9 cellular contexts compared by ENCODE assay signal in genomic region chr2:120224256-120224655, GRCh38. TPM values are rescaled to one million over a fixed set of nuclear protein-coding genes. Genes with fewer than 3 reads are reported as not detected.
DNase-seq lines count a peak whose midpoint lies in the region; ATAC-seq, FAIRE-seq and TF ChIP-seq lines count a peak whose summit lies in the region.
"Had no signal": no experiment of that assay in that cellular context is flagged by ENCODE, and none has a peak within 500 bp of the region (broad histone marks: within the 10 kb centered on the region; RNA-seq: fewer than 3 reads in every experiment).

No MANE protein-coding gene starts in this region.

- intact Hi-C loops in HepG2 (cut with micrococcal nuclease; ENCODE audit: unreplicated experiment): no loop called here
- intact Hi-C loops in testis (cut with DNase I; ENCODE audit: low total_unique reads): no loop called here

- H3K4me2 ChIP-seq in HepG2 (ENCODE audit: low read depth, low read length): peak overlapping the region; percentile 98

- no peaks in the 10 kb centered on the region for H3K79me2 ChIP-seq in HepG2 (ENCODE audit: insufficient read depth, low read length)

- peaks cover 63% of the 10 kb centered on the region for H3K4me1 Mint-ChIP-seq in activated T-cell treated with anti-CD3 and anti-CD28 coated beads, Interleukin-2, amount 50 U/mL, for 4 hours (ENCODE audit: low read depth)
- peaks cover 77% of the 10 kb centered on the region for H3K4me1 Mint-ChIP-seq in activated CD8-positive, alpha-beta T cell treated with anti-CD3 and anti-CD28 coated beads, Interleukin-2, amount 10 ng/mL, durations not matched to agents 7 days and 5 days (ENCODE audit: low read depth)

- peaks cover 21% of the 10 kb centered on the region for H3K36me3 Mint-ChIP-seq in activated T-cell treated with anti-CD3 and anti-CD28 coated beads, Interleukin-2, amount 50 U/mL, for 4 hours (ENCODE audit: insufficient read depth)
- peaks cover 76% of the 10 kb centered on the region for H3K36me3 Mint-ChIP-seq in activated CD8-positive, alpha-beta T cell treated with anti-CD3 and anti-CD28 coated beads, Interleukin-2, amount 10 ng/mL, durations not matched to agents 7 days and 5 days (ENCODE audit: low read depth)

- CTCF ChIA-PET in activated CD8-positive, alpha-beta T cell treated with anti-CD3 and anti-CD28 coated beads, Interleukin-2, amount 10 ng/mL, durations not matched to agents 7 days and 5 days (lab: Charles Lee): interaction anchor here (1.2 to 3.5 kb wide), 3 partner anchors 28 to 49 kb away, joined by 5 to 16 read pairs (median 10); partner anchors contain the start of gene RALB
- CTCF ChIA-PET in HepG2 (lab: Yijun Ruan, JAX; ENCODE audit: low intra/inter-chr PET ratio, low total read pairs): no interaction called here

- peak overlapping the region; percentile 55 for H2AFZ ChIP-seq in HepG2 (ENCODE audit: low read length)

- FAIRE-seq in HepG2 (lab: Jason Lieb, UNC): no peak
- FAIRE-seq: islet of Langerhans had no signal

- TF ChIP-seq CTCF in HepG2 (CRISPR knock-in tag; IDR thresholded peaks at IDR 0.05) (no peak), testis (IDR thresholded peaks at IDR 0.05) (no peak)

- no TSS peak for BruUV-seq in HepG2 (replicated peaks; lab: Mats Ljungman, UMichigan)

- peak overlapping the region; percentile 77 for H3K4me3 Mint-ChIP-seq in activated T-cell treated with anti-CD3 and anti-CD28 coated beads, Interleukin-2, amount 50 U/mL, for 4 hours
- H3K4me3 Mint-ChIP-seq in activated CD8-positive, alpha-beta T cell treated with anti-CD3 and anti-CD28 coated beads, Interleukin-2, amount 10 ng/mL, durations not matched to agents 7 days and 5 days: peak overlapping the region; percentile 83

- H3K9ac ChIP-seq in HepG2 (ENCODE audit: insufficient read depth, low read depth, low read length): peak overlapping the region; percentile 57; the same call in 1 of the 2 replicates

- POLR2A ChIA-PET in activated CD8-positive, alpha-beta T cell treated with anti-CD3 and anti-CD28 coated beads, Interleukin-2, amount 10 ng/mL, durations not matched to agents 7 days and 5 days (lab: Charles Lee): interaction anchor here (1.9 kb wide), 1 partner anchor 33 kb away, joined by 6 read pairs; no protein-coding TSS in a partner anchor
- POLR2A ChIA-PET in HepG2 (lab: Yijun Ruan, JAX): no interaction called here

- H4K20me1 ChIP-seq in HepG2 (ENCODE audit: insufficient read depth, low read length): no peaks in the 10 kb centered on the region

- peaks cover 3% of the 10 kb centered on the region for H3K9me3 Mint-ChIP-seq in activated T-cell treated with anti-CD3 and anti-CD28 coated beads, Interleukin-2, amount 50 U/mL, for 4 hours
- H3K9me3 Mint-ChIP-seq in activated CD8-positive, alpha-beta T cell treated with anti-CD3 and anti-CD28 coated beads, Interleukin-2, amount 10 ng/mL, durations not matched to agents 7 days and 5 days (ENCODE audit: insufficient read depth): no peaks in the 10 kb centered on the region

- TF ChIP-seq EP300 in HepG2 (IDR thresholded peaks at IDR 0.05; ENCODE audit: low read depth in 2 of 2, low read length in 2 of 2): no peak
- no peak for TF ChIP-seq EP300 in HepG2 (CRISPR knock-in tag; IDR thresholded peaks at IDR 0.05; ENCODE audit: borderline replicate concordance)

- no peaks in the 10 kb centered on the region for H3K36me3 ChIP-seq in HepG2 (replicated peaks in 1 of 2; ENCODE audit: control insufficient read depth in 1 of 2, insufficient read depth in 2 of 2, low read length in 2 of 2)
- H3K36me3 ChIP-seq in testis (ENCODE audit: low read depth, missing control alignments): no peaks in the 10 kb centered on the region

- 58% methylated on average over 13 of the region's 13 CpGs for WGBS in HepG2 (ENCODE audit: low lambda C conversion rate)
- 76 to 92% methylated on average over 3 to 13 of the region's 13 CpGs for WGBS in testis, 2 donors

- H3K9me3 ChIP-seq in HepG2 (ENCODE audit: low read length) (no peaks in the 10 kb centered on the region), testis (no peaks in the 10 kb centered on the region)

- DNase-seq in activated T-cell treated with anti-CD3 and anti-CD28 coated beads, Interleukin-2, amount 50 U/mL, for 4 hours: no peak
- DNase-seq in activated T-cell treated with anti-CD3 and anti-CD28 coated beads, Interleukin-2, amount 50 U/mL, for 48 hours: no peak
- DNase-seq in activated CD8-positive, alpha-beta T cell treated with anti-CD3 and anti-CD28 coated beads, Interleukin-2, amount 10 ng/mL, durations not matched to agents 7 days and 5 days: no peak
- DNase-seq in HepG2 (ENCODE audit: low spot score) (no peak), testis (no peak), hypothalamus (lab: John Stamatoyannopoulos, UW) (no peak)

- H3K27ac ChIP-seq in HepG2 (ENCODE audit: extremely low read length, insufficient read depth, low read length): no peak overlapping the region
- H3K27ac ChIP-seq in testis: peak overlapping the region; percentile 90 to 93

- H3K27me3 ChIP-seq in HepG2 (ENCODE audit: control insufficient read depth in 1 of 2, insufficient read depth in 2 of 2, low read length in 2 of 2): peaks cover 14 to 38% of the 10 kb centered on the region in 2 experiments; a peak in 4 of 5 replicates
- no peaks in the 10 kb centered on the region for H3K27me3 ChIP-seq in testis

- no peaks in the 10 kb centered on the region for H3K27me3 Mint-ChIP-seq in activated T-cell treated with anti-CD3 and anti-CD28 coated beads, Interleukin-2, amount 50 U/mL, for 4 hours (ENCODE audit: low read depth)
- no peaks in the 10 kb centered on the region for H3K27me3 Mint-ChIP-seq in activated CD8-positive, alpha-beta T cell treated with anti-CD3 and anti-CD28 coated beads, Interleukin-2, amount 10 ng/mL, durations not matched to agents 7 days and 5 days (ENCODE audit: low read depth)

- peak overlapping the region; percentile 90 for H3K27ac Mint-ChIP-seq in activated CD8-positive, alpha-beta T cell treated with anti-CD3 and anti-CD28 coated beads, Interleukin-2, amount 10 ng/mL, durations not matched to agents 7 days and 5 days

- no peak for ATAC-seq in activated T-cell treated with anti-CD3 and anti-CD28 coated beads, Interleukin-2, amount 50 U/mL, for 4 hours
- no peak for ATAC-seq in activated CD8-positive, alpha-beta T cell treated with anti-CD3 and anti-CD28 coated beads, Interleukin-2, amount 10 ng/mL, durations not matched to agents 7 days and 5 days
- ATAC-seq in HepG2 (peak; percentile 8), HG02870 (IDR thresholded peaks at IDR 0.05; ENCODE audit: unreplicated experiment) (no peak), GM18519 (IDR thresholded peaks at IDR 0.05; ENCODE audit: low FRiP score, unreplicated experiment) (no peak)

- no peak for TF ChIP-seq RAD21 in HepG2 (CRISPR knock-in tag; IDR thresholded peaks at IDR 0.05)

- TF ChIP-seq POLR2A in HepG2 (IDR thresholded peaks at IDR 0.05; ENCODE audit: insufficient read depth in 1 of 2, low read depth in 2 of 2, low read length in 2 of 2) (no peak), testis (IDR thresholded peaks at IDR 0.05) (no peak)

- H3K4me3 ChIP-seq in HepG2 (replicated peaks in 1 of 3; ENCODE audit: insufficient read depth in 1 of 3, low read depth in 2 of 3, low read length in 3 of 3) (peak overlapping the region in 2 of 3 experiments; percentile 70 to 81; a peak in 4 of 6 replicates), testis (peak overlapping the region in 1 of 2 donors; percentile 78)

- in situ Hi-C loops in HepG2 (cut with HindIII; ENCODE audit: extremely low pct_ligation_motif_present, low pct_unique_long_range_greater_than_20kb): no loop called here

- H3K4me1 ChIP-seq in HepG2 (ENCODE audit: insufficient read depth, low read length) (peaks cover 72% of the 10 kb centered on the region), testis (peaks cover 27% of the 10 kb centered on the region)

RNA-seq across cellular contexts. Expression of gene TMEM185B, which starts 1.1 kb away (rescaled TPM):
- 10 to 100 TPM; 35.0 to 38.4 (median 36.3) TPM for total RNA-seq in activated T-cell treated with anti-CD3 and anti-CD28 coated beads, Interleukin-2, amount 50 U/mL, for 4 hours
- 10 to 100 TPM; 25.6 to 25.8 TPM for total RNA-seq in activated CD8-positive, alpha-beta T cell treated with anti-CD3 and anti-CD28 coated beads, Interleukin-2, amount 10 ng/mL, durations not matched to agents 7 days and 5 days
- total RNA-seq in HepG2 (2016; rRNA removed; fragmentation: Illumina TruSeq; extraction: Trizol): 3.5 and 7.0 TPM in 2 replicates
- 1.2 and 1.8 TPM in 2 replicates for total RNA-seq in HepG2 (2016; cell fraction: cytosol; rRNA removed; fragmentation: Illumina TruSeq; extraction: Trizol; ENCODE audit: low read depth)
- 2.9 and 6.9 TPM in 2 replicates for total RNA-seq in HepG2 (2016; cell fraction: insoluble cytoplasmic fraction; rRNA removed; fragmentation: Illumina TruSeq; extraction: Trizol)
- total RNA-seq in HepG2 (2016; cell fraction: membrane; rRNA removed; fragmentation: Illumina TruSeq; extraction: Trizol): 3.8 and 4.7 TPM in 2 replicates
- total RNA-seq in HepG2 (2016; cell fraction: nucleus; rRNA removed; fragmentation: Illumina TruSeq; extraction: Trizol): 6.4 and 7.9 TPM in 2 replicates
- polyA plus RNA-seq in HepG2 (2011; rRNA removed): 5.6 and 5.7 TPM in 2 replicates
- polyA plus RNA-seq in HepG2 (2011; cell fraction: cytosol; rRNA removed): 6.0 and 6.3 TPM in 2 replicates
- 9.5 and 9.8 TPM in 2 replicates for polyA plus RNA-seq in HepG2 (2011; cell fraction: nucleus; rRNA removed)
- 7.3 and 7.8 TPM in 2 replicates for polyA plus RNA-seq in HepG2 (2012)
- 1.2 and 1.8 TPM in 2 replicates for polyA plus RNA-seq in HepG2 (2016; cell fraction: cytosol; fragmentation: Illumina TruSeq; extraction: Trizol; ENCODE audit: low read depth)
- 3.2 and 5.0 TPM in 2 replicates for polyA plus RNA-seq in HepG2 (2016; cell fraction: insoluble cytoplasmic fraction; fragmentation: Illumina TruSeq; extraction: Trizol; ENCODE audit: low read depth)
- 2.4 and 3.2 TPM in 2 replicates for polyA plus RNA-seq in HepG2 (2016; cell fraction: membrane; fragmentation: Illumina TruSeq; extraction: Trizol; ENCODE audit: low read depth)
- polyA plus RNA-seq in HepG2 (2016; cell fraction: nucleus; fragmentation: Illumina TruSeq; extraction: Trizol; ENCODE audit: insufficient read depth, low read depth): 8.5 and 10.2 TPM in 2 replicates
- polyA minus RNA-seq in HepG2 (2011; rRNA and poly(A)+ RNA removed; ENCODE audit: low replicate concordance): 13.7 and 14.5 TPM in 2 replicates
- 4.8 and 5.5 TPM in 2 replicates for polyA minus RNA-seq in HepG2 (2011; cell fraction: cytosol; rRNA and poly(A)+ RNA removed)
- polyA minus RNA-seq in HepG2 (2011; cell fraction: nucleus; rRNA and poly(A)+ RNA removed): 5.2 and 7.0 TPM in 2 replicates
- total RNA-seq in testis: 10 to 100 TPM; 63.4 to 72.5 TPM
- 41.2 TPM for polyA plus RNA-seq in testis (ENCODE audit: insufficient read depth, low read depth, low replicate concordance)

RNA-seq across cellular contexts. Expression of gene RALB, which starts 28.4 kb away (rescaled TPM):
- 10 to 100 TPM in 2 of 3 donors, 1 to 10 TPM in 1; 9.2 to 17.5 (median 13.0) TPM for total RNA-seq in activated T-cell treated with anti-CD3 and anti-CD28 coated beads, Interleukin-2, amount 50 U/mL, for 4 hours
- 10 to 100 TPM; 39.4 to 45.4 TPM for total RNA-seq in activated CD8-positive, alpha-beta T cell treated with anti-CD3 and anti-CD28 coated beads, Interleukin-2, amount 10 ng/mL, durations not matched to agents 7 days and 5 days
- total RNA-seq in HepG2 (2016; rRNA removed; fragmentation: Illumina TruSeq; extraction: Trizol) (43.2 and 65.4 TPM in 2 replicates), testis (10 to 100 TPM; 88.7 to 91.6 TPM)
- 14.7 and 15.0 TPM in 2 replicates for total RNA-seq in HepG2 (2016; cell fraction: cytosol; rRNA removed; fragmentation: Illumina TruSeq; extraction: Trizol; ENCODE audit: low read depth)
- 46.9 and 63.2 TPM in 2 replicates for total RNA-seq in HepG2 (2016; cell fraction: insoluble cytoplasmic fraction; rRNA removed; fragmentation: Illumina TruSeq; extraction: Trizol)
- total RNA-seq in HepG2 (2016; cell fraction: membrane; rRNA removed; fragmentation: Illumina TruSeq; extraction: Trizol): 40.6 and 40.7 TPM in 2 replicates
- 18.9 and 20.9 TPM in 2 replicates for total RNA-seq in HepG2 (2016; cell fraction: nucleus; rRNA removed; fragmentation: Illumina TruSeq; extraction: Trizol)
- polyA plus RNA-seq in HepG2 (2011; rRNA removed) (28.5 and 37.8 TPM in 2 replicates), testis (ENCODE audit: insufficient read depth, low read depth, low replicate concordance) (69.9 TPM)
- 27.1 and 34.7 TPM in 2 replicates for polyA plus RNA-seq in HepG2 (2011; cell fraction: cytosol; rRNA removed)
- 7.9 and 9.7 TPM in 2 replicates for polyA plus RNA-seq in HepG2 (2011; cell fraction: nucleus; rRNA removed)
- polyA plus RNA-seq in HepG2 (2012): 25.9 and 28.9 TPM in 2 replicates
- polyA plus RNA-seq in HepG2 (2016; cell fraction: cytosol; fragmentation: Illumina TruSeq; extraction: Trizol; ENCODE audit: low read depth): 17.5 and 21.3 TPM in 2 replicates
- polyA plus RNA-seq in HepG2 (2016; cell fraction: insoluble cytoplasmic fraction; fragmentation: Illumina TruSeq; extraction: Trizol; ENCODE audit: low read depth): 77.8 and 83.3 TPM in 2 replicates
- polyA plus RNA-seq in HepG2 (2016; cell fraction: membrane; fragmentation: Illumina TruSeq; extraction: Trizol; ENCODE audit: low read depth): 40.5 and 41.2 TPM in 2 replicates
- 29.6 and 37.1 TPM in 2 replicates for polyA plus RNA-seq in HepG2 (2016; cell fraction: nucleus; fragmentation: Illumina TruSeq; extraction: Trizol; ENCODE audit: insufficient read depth, low read depth)
- polyA minus RNA-seq in HepG2 (2011; rRNA and poly(A)+ RNA removed; ENCODE audit: low replicate concordance): 7.6 and 34.5 TPM in 2 replicates
- polyA minus RNA-seq in HepG2 (2011; cell fraction: cytosol; rRNA and poly(A)+ RNA removed): 18.2 and 26.6 TPM in 2 replicates
- 11.1 and 12.7 TPM in 2 replicates for polyA minus RNA-seq in HepG2 (2011; cell fraction: nucleus; rRNA and poly(A)+ RNA removed)
